23 cellular contexts compared by ENCODE assay signal in genomic region chr7:109842386-109842785, GRCh38.
"Had no signal": no experiment of that assay in that cellular context is flagged by ENCODE, and none has a peak within 500 bp of the region (broad histone marks: within the 10 kb centered on the region; RNA-seq: fewer than 3 reads in every experiment).

No MANE protein-coding gene starts in this region.

- H3K27ac ChIP-seq: esophagus squamous epithelium, lower lobe of right lung, ovary, psoas muscle, sigmoid colon, spleen, testis, tibial artery had no signal

- H3K27me3 ChIP-seq: esophagus squamous epithelium, ovary, sigmoid colon, spleen, testis, tibial artery had no signal

- H3K27me3 Mint-ChIP-seq: effector memory CD8-positive, alpha-beta T cell; stimulated activated memory B cell treated with anti-CD40 and anti-IgM and Interleukin-4, amounts not matched to agents 10 μg/mL and 1 μg/mL and 100 μg/mL, for 72 hours; type B pancreatic cell had no signal

- H3K27ac Mint-ChIP-seq: effector memory CD8-positive, alpha-beta T cell; naive thymus-derived CD8-positive, alpha-beta T cell; nephron progenitor cell; stimulated activated memory B cell treated with anti-CD40 and anti-IgM and Interleukin-4, amounts not matched to agents 10 μg/mL and 1 μg/mL and 100 μg/mL, for 72 hours; type B pancreatic cell had no signal

- H3K9me3 Mint-ChIP-seq: effector memory CD8-positive, alpha-beta T cell; naive thymus-derived CD8-positive, alpha-beta T cell; nephron progenitor cell had no signal

- H3K9me3 ChIP-seq: esophagus squamous epithelium, lower lobe of right lung, ovary, psoas muscle, sigmoid colon, spleen, testis, tibial artery had no signal

- H3K4me1 Mint-ChIP-seq: naive thymus-derived CD8-positive, alpha-beta T cell; nephron progenitor cell; stimulated activated memory B cell treated with anti-CD40 and anti-IgM and Interleukin-4, amounts not matched to agents 10 μg/mL and 1 μg/mL and 100 μg/mL, for 72 hours had no signal

- H3K4me3 Mint-ChIP-seq: effector memory CD8-positive, alpha-beta T cell; naive thymus-derived CD8-positive, alpha-beta T cell; nephron progenitor cell; stimulated activated memory B cell treated with anti-CD40 and anti-IgM and Interleukin-4, amounts not matched to agents 10 μg/mL and 1 μg/mL and 100 μg/mL, for 72 hours; type B pancreatic cell had no signal

- H3K36me3 Mint-ChIP-seq: naive thymus-derived CD8-positive, alpha-beta T cell; stimulated activated memory B cell treated with anti-CD40 and anti-IgM and Interleukin-4, amounts not matched to agents 10 μg/mL and 1 μg/mL and 100 μg/mL, for 72 hours; type B pancreatic cell had no signal

- H3K4me1 ChIP-seq: esophagus squamous epithelium, lower lobe of right lung, psoas muscle, sigmoid colon, spleen, testis, tibial artery had no signal

- H3K36me3 ChIP-seq: esophagus squamous epithelium, lower lobe of right lung, ovary, sigmoid colon, spleen, tibial artery had no signal

- DNase-seq: cortex of kidney; effector memory CD8-positive, alpha-beta T cell; erythroblast; esophagus squamous epithelium; head of caudate nucleus; left ventricle myocardium superior; lower lobe of right lung; naive thymus-derived CD8-positive, alpha-beta T cell; nephron progenitor cell; occipital lobe; ovary; posterior cingulate gyrus; psoas muscle; right cardiac atrium; sigmoid colon; spleen; stimulated activated CD4-positive, alpha-beta T cell treated with anti-CD3 and anti-CD28 coated beads, Interleukin-4, amount 100 ng/mL, for 4 hours; stimulated activated naive CD8-positive, alpha-beta T cell treated with anti-CD3 and anti-CD28 coated beads, Interleukin-15, Interleukin-2, amounts not matched to agents 100 U/mL and 50 U/mL, for 24 hours; substantia nigra; testis; tibial artery had no signal

- H3K4me3 ChIP-seq: esophagus squamous epithelium, lower lobe of right lung, ovary, psoas muscle, sigmoid colon, spleen, testis, tibial artery had no signal
